Comparison of ENCODE assay signal across 9 cellular contexts in genomic region chr15:34338347-34338746, GRCh38. TPM values are rescaled to one million over a fixed set of nuclear protein-coding genes. Genes with fewer than 3 reads are reported as not detected.
DNase-seq lines count a peak whose midpoint lies in the region; ATAC-seq and TF ChIP-seq lines count a peak whose summit lies in the region.
"Had no signal": no experiment of that assay in that cellular context is flagged by ENCODE, and none has a peak within 500 bp of the region (broad histone marks: within the 10 kb centered on the region; RNA-seq: fewer than 3 reads in every experiment).

No MANE protein-coding gene starts in this region.

- no peak for TF ChIP-seq CTCF in SU-DHL-6 (IDR thresholded peaks at IDR 0.05; ENCODE audit: insufficient read depth, low read length, poor library complexity, severe bottlenecking)
- no peak for TF ChIP-seq CTCF in fibroblast of pulmonary artery (IDR thresholded peaks at IDR 0.05; ENCODE audit: low read length, missing control alignments)
- no peak for TF ChIP-seq CTCF in gastrocnemius medialis (IDR thresholded peaks at IDR 0.05 in 4 of 5, conservative IDR thresholded peaks at IDR 0.05 in 1 of 5)

- in situ Hi-C loops in gastrocnemius medialis (cut with MboI; ENCODE audit: low sequenced_read_pairs in 4 of 4): loop anchor here in 1 of 4 donors (10.0 kb wide), 1 partner anchor 234 kb away; the partner anchor contains the start of genes EMC7 and PGBD4

- H3K4me3 ChIP-seq in H7 (ENCODE audit: insufficient read depth, low read depth, low read length): peak overlapping the region; percentile 76
- H3K4me3 ChIP-seq in SU-DHL-6 (ENCODE audit: insufficient read depth, low read length, poor library complexity, severe bottlenecking): peak overlapping the region; percentile 70
- H3K4me3 ChIP-seq in fibroblast of pulmonary artery (replicated peaks; ENCODE audit: low read depth, low read length): peak overlapping the region; percentile 85
- H3K4me3 ChIP-seq in gastrocnemius medialis: peak overlapping the region; percentile 75 to 91 (median 86)

- H3K9me3 ChIP-seq in SU-DHL-6 (ENCODE audit: insufficient read depth, low read length) (no peaks in the 10 kb centered on the region), gastrocnemius medialis (no peaks in the 10 kb centered on the region)

- no peaks in the 10 kb centered on the region for H3K9me2 ChIP-seq in SU-DHL-6 (replicated peaks; ENCODE audit: insufficient read depth, low read length)

- TF ChIP-seq POLR2A in gastrocnemius medialis (IDR thresholded peaks at IDR 0.05): no peak

- DNase-seq in H7: no peak
- DNase-seq in fibroblast of pulmonary artery (ENCODE audit: low read depth): no peak
- no peak for DNase-seq in gastrocnemius medialis
- no peak for DNase-seq in middle frontal gyrus (ENCODE audit: extremely low spot score, low spot score)
- no peak for DNase-seq in C1 segment of cervical spinal cord (lab: John Stamatoyannopoulos, UW)
- DNase-seq in AG08395 (ENCODE audit: low spot score): no peak
- DNase-seq in NCI-H446 treated with DMSO at 0.1 percent for 48 hours (lab: John Stamatoyannopoulos, UW): no peak

- peaks cover 44 to 46% of the 10 kb centered on the region in 2 donors for H3K4me1 ChIP-seq in gastrocnemius medialis

- H3K27me3 ChIP-seq in H7 (ENCODE audit: control insufficient read depth, insufficient read depth, low read length) (no peaks in the 10 kb centered on the region; the same call in 1 of the 2 replicates), SU-DHL-6 (ENCODE audit: low read length) (no peaks in the 10 kb centered on the region), gastrocnemius medialis (no peaks in the 10 kb centered on the region)

- H3K9ac ChIP-seq in SU-DHL-6 (ENCODE audit: low read length): peak overlapping the region; percentile 64

- ATAC-seq in gastrocnemius medialis: no peak

- no peaks in the 10 kb centered on the region for H4K20me1 ChIP-seq in SU-DHL-6 (ENCODE audit: low read depth, low read length)

- peaks cover 7% of the 10 kb centered on the region for H3K36me3 ChIP-seq in H7 (replicated peaks; ENCODE audit: control insufficient read depth, insufficient read depth, low read length)
- H3K36me3 ChIP-seq in SU-DHL-6 (ENCODE audit: low read length): no peaks in the 10 kb centered on the region
- peaks cover 0 to 13% of the 10 kb centered on the region in 2 donors for H3K36me3 ChIP-seq in gastrocnemius medialis

- peak overlapping the region; percentile 89 for H2AFZ ChIP-seq in SU-DHL-6 (ENCODE audit: low read depth, low read length, severe bottlenecking)

- peaks cover 23% of the 10 kb centered on the region; the same call in 1 of the 2 replicates for H3F3A ChIP-seq in SU-DHL-6 (ENCODE audit: insufficient read depth)

- intact Hi-C loops in gastrocnemius medialis (cut with DNase I; ENCODE audit: low total_unique reads): loop anchor here (5.0 kb wide), 2 partner anchors 111 to 236 kb away; partner anchors contain the start of genes EMC4, EMC7 and PGBD4

- H3K4me2 ChIP-seq in SU-DHL-6 (ENCODE audit: low read depth, low read length, poor library complexity, severe bottlenecking): peak overlapping the region; percentile 64

- H3K27ac ChIP-seq in SU-DHL-6 (ENCODE audit: low read depth, low read length): no peak overlapping the region
- peak overlapping the region; percentile 90 to 96 (median 92) for H3K27ac ChIP-seq in gastrocnemius medialis

- peaks cover 18% of the 10 kb centered on the region for H3K79me2 ChIP-seq in SU-DHL-6 (ENCODE audit: insufficient read depth, low read length)

RNA-seq across cellular contexts. Expression of gene SLC12A6, which starts 0.8 kb away (rescaled TPM):
- total RNA-seq in H7 (2014; rRNA removed; shearing (Covaris generic)): 4.9 and 8.5 TPM in 2 replicates
- 10 to 100 TPM; 17.3 to 25.4 (median 19.5) TPM for total RNA-seq in gastrocnemius medialis

RNA-seq across cellular contexts. Expression of gene NOP10, which starts 4.6 kb away (rescaled TPM):
- 273 and 339 TPM in 2 replicates for total RNA-seq in H7 (2014; rRNA removed; shearing (Covaris generic))
- 100 to 1,000 TPM; 142 to 194 (median 170) TPM for total RNA-seq in gastrocnemius medialis

RNA-seq across cellular contexts. Expression of gene NUTM1, which starts 4.8 kb away (rescaled TPM):
- total RNA-seq in H7 (2014; rRNA removed; shearing (Covaris generic)): 0.26 and 0.28 TPM in 2 replicates
- not detected for total RNA-seq in gastrocnemius medialis
- total RNA-seq: esophagus mucosa had no signal

RNA-seq across cellular contexts. Expression of gene LPCAT4, which starts 28.6 kb away (rescaled TPM):
- total RNA-seq in H7 (2014; rRNA removed; shearing (Covaris generic)): 49.2 and 57.5 TPM in 2 replicates
- 1 to 10 TPM; 1.7 to 7.4 (median 4.0) TPM for total RNA-seq in gastrocnemius medialis
